In the genomic region with DNA sequence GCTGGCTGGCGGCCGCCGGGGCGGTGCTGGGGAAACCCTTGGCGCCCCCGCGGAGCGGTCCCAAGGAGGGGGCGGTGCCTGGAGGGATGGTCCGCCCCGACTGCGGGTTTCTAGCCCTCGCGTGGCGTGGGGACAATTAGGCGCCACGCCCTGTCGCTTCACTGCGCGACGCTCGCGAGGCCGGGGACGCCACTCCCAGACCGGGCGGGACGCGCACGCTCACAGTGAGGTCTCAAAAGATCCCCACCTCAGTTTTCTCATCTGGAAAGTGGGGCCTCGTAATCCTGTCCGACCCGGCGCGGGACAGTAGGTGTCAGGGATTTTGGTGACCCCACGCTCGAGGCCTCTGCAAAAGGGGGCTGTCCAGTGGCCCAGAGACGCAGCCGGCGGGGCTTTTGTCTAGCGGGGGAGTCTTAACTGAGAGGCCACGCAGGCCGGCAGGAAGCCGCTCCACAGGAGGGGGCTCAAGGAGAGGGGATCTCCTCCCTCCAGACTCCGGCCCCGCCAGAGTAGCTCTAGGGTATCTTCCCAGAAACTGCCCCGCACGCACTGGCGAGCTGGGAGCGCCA, we compare ENCODE assay signal across 8 cellular contexts. TPM values are rescaled to one million over a fixed set of nuclear protein-coding genes. Genes with fewer than 3 reads are reported as not detected.
A peak's percentile ranks its signal among the peaks of the same experiment; 100 is the strongest.
DNase-seq lines count a peak whose midpoint lies in the region; ATAC-seq and TF ChIP-seq lines count a peak whose summit lies in the region.

No MANE protein-coding gene starts in this region.

- ATAC-seq in GM18867 (IDR thresholded peaks at IDR 0.05; ENCODE audit: unreplicated experiment) (peak; percentile 47), HG03103 (IDR thresholded peaks at IDR 0.05; ENCODE audit: low read depth, unreplicated experiment) (peak; percentile 39)

- H3K79me2 ChIP-seq in ACC112 (ENCODE audit: control insufficient read depth, insufficient read depth, low read length, unreplicated experiment) = peaks cover 41% of the 10 kb centered on the region

- H3K36me3 ChIP-seq in ACC112 (ENCODE audit: insufficient read depth, low read length) (no peaks in the 10 kb centered on the region), NT2/D1 (ENCODE audit: insufficient read depth, insufficient read length, low read length) (peaks cover 28% of the 10 kb centered on the region)

- H3K27ac ChIP-seq in ACC112 (ENCODE audit: low read depth, low read length) = peak overlapping the region; percentile 88

- TF ChIP-seq CTCF in epithelial cell of proximal tubule (conservative IDR thresholded peaks at IDR 0.05; ENCODE audit: low read depth, low read length) = no peak

- peak overlapping the region; percentile 79 for H2AFZ ChIP-seq in ACC112 (ENCODE audit: low read length, unreplicated experiment)

- H3K4me1 ChIP-seq in ACC112 (ENCODE audit: control insufficient read depth, insufficient read depth, low read length, unreplicated experiment) = peaks cover 18% of the 10 kb centered on the region
- H3K4me1 ChIP-seq in NT2/D1 (ENCODE audit: insufficient read depth, insufficient read length) = peaks cover 14% of the 10 kb centered on the region

- H3K9me3 ChIP-seq in NT2/D1 (ENCODE audit: insufficient read depth, low read length) = no peaks in the 10 kb centered on the region

- H3K4me3 ChIP-seq in ACC112 (ENCODE audit: low read depth, low read length) (peak overlapping the region; percentile 87), NT2/D1 (ENCODE audit: insufficient read length, low read depth) (peak overlapping the region; percentile 98), epithelial cell of proximal tubule (ENCODE audit: low read depth, low read length) (peak overlapping the region; percentile 100)

- H3K9ac ChIP-seq in NT2/D1 (ENCODE audit: insufficient read length, low read depth) = peak overlapping the region; percentile 94

- DNase-seq in NT2/D1 (ENCODE audit: low read depth, low spot score) (no peak), activated T-cell treated with anti-CD3 and anti-CD28 coated beads for 24 hours (ENCODE audit: low read depth) (peak; percentile 82), epithelial cell of proximal tubule (ENCODE audit: low read depth) (no peak), myocyte (ENCODE audit: low read depth) (peak; percentile 83)
- peak; percentile 73 to 82 for DNase-seq in stimulated activated CD8-positive, alpha-beta memory T cell treated with anti-CD3 and anti-CD28 coated beads, Interleukin-7, amount 100 ng/mL, for 48 hours (ENCODE audit: extremely low read depth in 1 of 2, low read depth in 1 of 2)

- H3K27me3 ChIP-seq in ACC112 (ENCODE audit: insufficient read depth, low read length) (no peaks in the 10 kb centered on the region), NT2/D1 (ENCODE audit: insufficient read depth, insufficient read length) (peaks cover 12% of the 10 kb centered on the region)

RNA-seq across cellular contexts. Expression of a gene that starts 0.8 kb away (rescaled TPM):
- total RNA-seq in epithelial cell of proximal tubule (82.6 and 102 TPM in 2 replicates), myocyte (74.0 and 76.0 TPM in 2 replicates)
- 59.6 TPM for polyA plus RNA-seq in myocyte (2012)

Comparison
In these comparisons a context has a peak if more than half of its experiments do, and no peak if none do; other contexts are left out.
1. DNase-seq: peak in activated T-cell treated with anti-CD3 and anti-CD28 coated beads for 24 hours (single experiment), myocyte (single experiment) and stimulated activated CD8-positive, alpha-beta memory T cell treated with anti-CD3 and anti-CD28 coated beads, Interleukin-7, amount 100 ng/mL, for 48 hours (2 of 2); none in NT2/D1 (single experiment) and epithelial cell of proximal tubule (single experiment).
2. Peak in every context shown above with its lines, with median percentiles within 50 percentile points of each other: H3K4me3 ChIP-seq.